17 cellular contexts compared by ENCODE assay signal in the genomic region with DNA sequence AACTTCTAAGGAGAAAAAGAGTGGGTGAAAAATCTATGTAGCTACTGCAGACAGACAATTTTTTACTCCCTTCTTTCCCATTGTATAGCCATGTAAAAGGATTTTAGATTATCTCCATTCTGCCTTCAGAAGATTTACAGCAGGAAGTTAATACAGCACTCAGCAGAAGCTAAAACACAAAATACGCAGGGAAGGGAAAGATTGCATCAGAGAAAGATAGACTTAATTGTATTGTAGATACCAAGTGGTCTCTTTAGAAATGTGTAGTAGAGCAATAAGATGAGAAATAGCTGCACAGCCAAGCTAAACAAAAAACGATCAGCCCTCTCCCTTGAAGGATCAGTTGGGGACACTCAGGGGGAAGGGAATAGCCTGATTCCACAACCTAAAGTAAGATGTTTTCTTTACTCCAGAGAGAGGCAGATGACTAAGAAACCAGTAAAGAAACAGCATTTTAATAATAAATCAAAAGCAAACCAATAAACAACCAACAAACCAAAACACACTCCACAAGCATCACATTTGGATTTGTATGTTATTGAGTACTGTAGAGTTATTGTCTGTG.
DNase-seq lines count a peak whose midpoint lies in the region; ATAC-seq and TF ChIP-seq lines count a peak whose summit lies in the region.
"Had no signal": no experiment of that assay in that cellular context is flagged by ENCODE, and none has a peak within 500 bp of the region (broad histone marks: within the 10 kb centered on the region; RNA-seq: fewer than 3 reads in every experiment).

No MANE protein-coding gene starts in this region.

- CTCF ChIA-PET in mammary epithelial cell (lab: Charles Lee; ENCODE audit: low non-redundant PET) (no interaction called here), MCF 10A (lab: Yijun Ruan, JAX) (no interaction called here)

- H3K27me3 Mint-ChIP-seq in MCF 10A (ENCODE audit: insufficient read depth, unreplicated experiment): no peaks in the 10 kb centered on the region

- H3K9me3 Mint-ChIP-seq in MCF 10A (ENCODE audit: unreplicated experiment): no peaks in the 10 kb centered on the region

- no peaks in the 10 kb centered on the region for H3K36me3 Mint-ChIP-seq in MCF 10A (ENCODE audit: insufficient read depth, unreplicated experiment)

- no peaks in the 10 kb centered on the region for H3K36me3 ChIP-seq in mammary epithelial cell (ENCODE audit: insufficient read depth, low read length)
- no peaks in the 10 kb centered on the region for H3K36me3 ChIP-seq in SK-N-MC (ENCODE audit: insufficient read depth, low read length)
- H3K36me3 ChIP-seq in mesenchymal stem cell (ENCODE audit: control insufficient read depth in 1 of 2, insufficient read depth in 2 of 2, low read depth in 1 of 2, low read length in 2 of 2): no peaks in the 10 kb centered on the region
- H3K36me3 ChIP-seq in adrenal gland (replicated peaks in 1 of 2): no peaks in the 10 kb centered on the region

- no peak overlapping the region for H4K8ac ChIP-seq in mesenchymal stem cell (ENCODE audit: low read length)

- H3K27ac ChIP-seq in mammary epithelial cell (ENCODE audit: insufficient read depth, low read depth, low read length) (no peak overlapping the region), SK-N-MC (peak overlapping the region; percentile 95), mesenchymal stem cell (ENCODE audit: low read length, poor library complexity, severe bottlenecking) (no peak overlapping the region), dorsolateral prefrontal cortex (no peak overlapping the region), adrenal gland (no peak overlapping the region)

- H3K14ac ChIP-seq in mesenchymal stem cell (ENCODE audit: low read length in 2 of 2): no peak overlapping the region

- H3K18ac ChIP-seq in mesenchymal stem cell (ENCODE audit: low read depth in 1 of 2, low read length in 2 of 2): no peak overlapping the region

- H4K20me1 ChIP-seq in mammary epithelial cell (ENCODE audit: insufficient read depth, low read length): no peaks in the 10 kb centered on the region

- dilution Hi-C loops in mammary epithelial cell (cut with HindIII; ENCODE audit: low sequenced_read_pairs): no loop called here

- no peak for TF ChIP-seq CTCF in mammary epithelial cell (conservative IDR thresholded peaks at IDR 0.05 in 1 of 2, IDR thresholded peaks at IDR 0.05 in 1 of 2; ENCODE audit: extremely low read depth in 1 of 2, insufficient read depth in 1 of 2, low read depth in 1 of 2, low read length in 2 of 2)
- TF ChIP-seq CTCF in MCF 10A (IDR thresholded peaks at IDR 0.05; ENCODE audit: unreplicated experiment): no peak
- no peak for TF ChIP-seq CTCF in dorsolateral prefrontal cortex (IDR thresholded peaks at IDR 0.05 in 54 of 56, conservative IDR thresholded peaks at IDR 0.05 in 2 of 56; ENCODE audit: low read depth in 1 of 56, partially characterized antibody in 56 of 56)
- no peak for TF ChIP-seq CTCF in adrenal gland (IDR thresholded peaks at IDR 0.05)

- no peak overlapping the region for H3K9ac ChIP-seq in mammary epithelial cell (ENCODE audit: insufficient read depth, low read length)
- H3K9ac ChIP-seq in SK-N-MC (ENCODE audit: insufficient read length): peak overlapping the region; percentile 42
- H3K9ac ChIP-seq in mesenchymal stem cell (ENCODE audit: low read length): no peak overlapping the region

- H2AFZ ChIP-seq in mammary epithelial cell (ENCODE audit: low read depth, low read length) (peak overlapping the region; percentile 15), mesenchymal stem cell (ENCODE audit: low read depth, low read length) (no peak overlapping the region)

- no peak overlapping the region for H3K4ac ChIP-seq in mesenchymal stem cell (ENCODE audit: low read depth in 1 of 2, low read length in 2 of 2)

- H2BK5ac ChIP-seq in mesenchymal stem cell (ENCODE audit: low read depth, low read length, poor library complexity, severe bottlenecking): no peak overlapping the region

- intact Hi-C loops in mammary epithelial cell (cut with micrococcal nuclease): no loop called here
- intact Hi-C loops in MCF 10A (cut with micrococcal nuclease): no loop called here
- intact Hi-C loops in dorsolateral prefrontal cortex (cut with DNase I): no loop called here
- intact Hi-C loops in adrenal gland (cut with DNase I): no loop called here

- BruUV-seq in mammary epithelial cell (replicated peaks; lab: Mats Ljungman, UMichigan) (no TSS peak), MCF 10A (replicated peaks; lab: Mats Ljungman, UMichigan) (no TSS peak)

- H3K4me2 ChIP-seq in mammary epithelial cell (ENCODE audit: insufficient read depth, low read depth, low read length): no peak overlapping the region
- H3K4me2 ChIP-seq in mesenchymal stem cell (ENCODE audit: low read length, poor library complexity, severe bottlenecking): no peak overlapping the region

- POLR2A ChIA-PET in MCF 10A (lab: Yijun Ruan, JAX): no interaction called here

- H3K4me3 ChIP-seq in mammary epithelial cell (replicated peaks in 1 of 3; ENCODE audit: insufficient read depth in 1 of 3, low read depth in 2 of 3, low read length in 3 of 3) (no peak overlapping the region), SK-N-MC (peak overlapping the region; percentile 61), mesenchymal stem cell (ENCODE audit: insufficient read depth in 1 of 2, low read depth in 1 of 2, low read length in 2 of 2) (no peak overlapping the region), dorsolateral prefrontal cortex (no peak overlapping the region), adrenal gland (no peak overlapping the region)

- WGBS in mammary epithelial cell (ENCODE audit: low coverage, missing lambda C conversion rate): 70% methylated on average over 2 of the region's 2 CpGs
- WGBS in mesenchymal stem cell: 0% methylated on average over 1 of the region's 2 CpGs
- 16 to 26% (median 21%) methylated on average over 2 of the region's 2 CpGs for WGBS in adrenal gland, 4 donors

- no peaks in the 10 kb centered on the region for H3K79me2 ChIP-seq in mammary epithelial cell (ENCODE audit: insufficient read depth, low read length)

- H3K27ac Mint-ChIP-seq in MCF 10A (ENCODE audit: low read depth, unreplicated experiment): no peak overlapping the region

- no peak overlapping the region for H2BK120ac ChIP-seq in mesenchymal stem cell (ENCODE audit: low read depth, low read length)

- no peak overlapping the region for H2BK12ac ChIP-seq in mesenchymal stem cell (ENCODE audit: low read length in 2 of 2)

- H3K4me1 ChIP-seq in mammary epithelial cell (ENCODE audit: insufficient read depth, low read length): no peaks in the 10 kb centered on the region
- no peaks in the 10 kb centered on the region for H3K4me1 ChIP-seq in mesenchymal stem cell (ENCODE audit: control insufficient read depth, insufficient read depth, low read depth, low read length)
- no peaks in the 10 kb centered on the region for H3K4me1 ChIP-seq in adrenal gland (replicated peaks in 1 of 2)

- no peak for TF ChIP-seq POLR2A in adrenal gland (IDR thresholded peaks at IDR 0.05)

- H3K4me3 Mint-ChIP-seq in MCF 10A (ENCODE audit: unreplicated experiment): no peak overlapping the region

- no peaks in the 10 kb centered on the region for H3K9me3 ChIP-seq in mammary epithelial cell (replicated peaks; ENCODE audit: insufficient read depth, low read length)
- H3K9me3 ChIP-seq in SK-N-MC (ENCODE audit: low read depth, low read length): no peaks in the 10 kb centered on the region
- H3K9me3 ChIP-seq in mesenchymal stem cell (ENCODE audit: control insufficient read depth, low read length): peaks cover 3% of the 10 kb centered on the region
- H3K9me3 ChIP-seq in adrenal gland (replicated peaks in 1 of 3): no peaks in the 10 kb centered on the region

- no peak overlapping the region for H2AK5ac ChIP-seq in mesenchymal stem cell (ENCODE audit: low read length, severe bottlenecking)

- H3K27me3 ChIP-seq in mammary epithelial cell (ENCODE audit: insufficient read depth, low read length) (no peaks in the 10 kb centered on the region), mesenchymal stem cell (ENCODE audit: control insufficient read depth in 1 of 2, insufficient read depth in 1 of 2, low read length in 2 of 2) (no peaks in the 10 kb centered on the region), dorsolateral prefrontal cortex (no peaks in the 10 kb centered on the region), adrenal gland (no peaks in the 10 kb centered on the region)

- no peaks in the 10 kb centered on the region for H3K79me1 ChIP-seq in mesenchymal stem cell (replicated peaks; ENCODE audit: low read length, poor library complexity, severe bottlenecking)

- ATAC-seq in HG02885 (IDR thresholded peaks at IDR 0.05; ENCODE audit: poor library complexity, unreplicated experiment): no peak
- ATAC-seq: PC-3 had no signal

- H3K23ac ChIP-seq in mesenchymal stem cell (ENCODE audit: low read length in 2 of 2): no peak overlapping the region

- in situ Hi-C loops in mammary epithelial cell (cut with MboI; ENCODE audit: low sequenced_read_pairs in 2 of 2): no loop called here

- no peak overlapping the region for H4K91ac ChIP-seq in mesenchymal stem cell (ENCODE audit: low read length)

- H2BK15ac ChIP-seq in mesenchymal stem cell (ENCODE audit: low read depth, poor library complexity, severe bottlenecking): no peak overlapping the region

- H3K4me1 Mint-ChIP-seq in MCF 10A (ENCODE audit: insufficient read depth, unreplicated experiment): no peaks in the 10 kb centered on the region

- DNase-seq in mammary epithelial cell: no peak
- DNase-seq in MCF 10A (ENCODE audit: unreplicated experiment): no peak
- peak; percentile 87 for DNase-seq in SK-N-MC (ENCODE audit: low read depth, low spot score)
- peak; percentile 36 for DNase-seq in mesenchymal stem cell
- DNase-seq in dorsolateral prefrontal cortex: no peak
- DNase-seq in adrenal gland: no peak
- DNase-seq in ecto neural progenitor cell (ENCODE audit: low spot score): no peak
- DNase-seq: AML-193; Calu3; IMR-90; Kasumi-1; NCI-H1436; NCI-H2029 treated with DMSO at 0.1 percent for 48 hours; NCI-H524 treated with DMSO at 0.1 percent for 48 hours; NK-92 treated with Interleukin-12 subunit alpha and Interleukin-12 subunit beta, amount 100 ng/mL, for 24 hours; PC-3 had no signal

Comparison
In these comparisons a context has a peak if more than half of its experiments do, and no peak if none do; other contexts are left out.
1. DNase-seq: peak in SK-N-MC (single experiment) and mesenchymal stem cell (single experiment); none in mammary epithelial cell (single experiment), MCF 10A (single experiment), dorsolateral prefrontal cortex (0 of 10), adrenal gland (0 of 7) and ecto neural progenitor cell (single experiment).